ENCODE assay signal across 22 cellular contexts in genomic region chr2:165109915-165110314, GRCh38.
"Had no signal": no experiment of that assay in that cellular context is flagged by ENCODE, and none has a peak within 500 bp of the region (broad histone marks: within the 10 kb centered on the region; RNA-seq: fewer than 3 reads in every experiment).

No MANE protein-coding gene starts in this region.

- DNase-seq: cerebellar nuclear complex; colonic mucosa; dermis blood vessel endothelial cell; erythroblast; heart right ventricle; immature natural killer cell; kidney; left cardiac atrium; left ventricle myocardium inferior; mucosa of descending colon; naive thymus-derived CD8-positive, alpha-beta T cell; psoas muscle; retina; small intestine; stimulated activated CD4-positive, alpha-beta T cell treated with anti-CD3 and anti-CD28 coated beads, Interleukin-12 subunit alpha, Interleukin-12 subunit beta, amount 100 ng/mL, for 4 hours; stimulated activated naive CD4-positive, alpha-beta T cell; stomach; substantia nigra; transverse colon had no signal

- H3K27ac ChIP-seq: colonic mucosa, heart right ventricle, left ventricle myocardium inferior, neutrophil, psoas muscle, stomach, thoracic aorta, transverse colon had no signal

- H3K27me3 ChIP-seq: colonic mucosa, heart right ventricle, neutrophil, stomach, transverse colon had no signal

- H3K4me1 ChIP-seq: colonic mucosa, heart right ventricle, left ventricle myocardium inferior, psoas muscle, stomach, transverse colon had no signal

- H3K4me3 ChIP-seq: colonic mucosa, heart right ventricle, left ventricle myocardium inferior, lung, mucosa of descending colon, psoas muscle, stomach, thoracic aorta, transverse colon had no signal

- H3K36me3 ChIP-seq: colonic mucosa, heart right ventricle, left ventricle myocardium inferior, neutrophil, stomach, thoracic aorta, transverse colon had no signal

- ATAC-seq: heart right ventricle; left cardiac atrium; mucosa of descending colon; naive thymus-derived CD8-positive, alpha-beta T cell; psoas muscle had no signal
